13 cellular contexts compared by ENCODE assay signal in genomic region chr4:48203819-48204218, GRCh38.
DNase-seq lines count a peak whose midpoint lies in the region; ATAC-seq and TF ChIP-seq lines count a peak whose summit lies in the region.
"Had no signal": no experiment of that assay in that cellular context is flagged by ENCODE, and none has a peak within 500 bp of the region (broad histone marks: within the 10 kb centered on the region; RNA-seq: fewer than 3 reads in every experiment).

No MANE protein-coding gene starts in this region.

- H3K4me1 Mint-ChIP-seq in stimulated activated naive B cell treated with anti-CD40 and anti-IgM and Interleukin-4, amounts not matched to agents 10 μg/mL and 1 μg/mL and 100 μg/mL, for 72 hours = peaks cover 33 to 44% of the 10 kb centered on the region in 2 donors
- no peaks in the 10 kb centered on the region for H3K4me1 Mint-ChIP-seq in T-cell

- POLR2A ChIA-PET in T-cell (lab: Charles Lee) = no interaction called here

- H3K27ac Mint-ChIP-seq in stimulated activated naive B cell treated with anti-CD40 and anti-IgM and Interleukin-4, amounts not matched to agents 10 μg/mL and 1 μg/mL and 100 μg/mL, for 72 hours = peak overlapping the region; percentile 89
- H3K27ac Mint-ChIP-seq in T-cell = no peak overlapping the region
- H3K27ac Mint-ChIP-seq: endodermal cell; naive thymus-derived CD4-positive, alpha-beta T cell had no signal

- no peaks in the 10 kb centered on the region for H3K36me3 ChIP-seq in cardiac muscle cell

- CTCF ChIA-PET in T-cell (lab: Charles Lee) = no interaction called here

- TF ChIP-seq CTCF in cardiac muscle cell (IDR thresholded peaks at IDR 0.05; ENCODE audit: low read depth, low read length) = no peak

- peaks cover 1 to 6% of the 10 kb centered on the region in 2 donors for H3K9me3 Mint-ChIP-seq in stimulated activated naive B cell treated with anti-CD40 and anti-IgM and Interleukin-4, amounts not matched to agents 10 μg/mL and 1 μg/mL and 100 μg/mL, for 72 hours
- peaks cover 0 to 5% (median 0%) of the 10 kb centered on the region in 3 donors for H3K9me3 Mint-ChIP-seq in T-cell
- H3K9me3 Mint-ChIP-seq: endodermal cell had no signal

- H3K4me1 ChIP-seq in cardiac muscle cell (ENCODE audit: low read depth) = peaks cover 20% of the 10 kb centered on the region

- H3K27me3 ChIP-seq in cardiac muscle cell = no peaks in the 10 kb centered on the region

- peak overlapping the region in 1 of 2 donors; percentile 52 for H3K4me3 Mint-ChIP-seq in stimulated activated naive B cell treated with anti-CD40 and anti-IgM and Interleukin-4, amounts not matched to agents 10 μg/mL and 1 μg/mL and 100 μg/mL, for 72 hours
- H3K4me3 Mint-ChIP-seq in T-cell = no peak overlapping the region
- H3K4me3 Mint-ChIP-seq: endodermal cell; naive thymus-derived CD4-positive, alpha-beta T cell had no signal

- no peaks in the 10 kb centered on the region for H3K27me3 Mint-ChIP-seq in stimulated activated naive B cell treated with anti-CD40 and anti-IgM and Interleukin-4, amounts not matched to agents 10 μg/mL and 1 μg/mL and 100 μg/mL, for 72 hours
- H3K27me3 Mint-ChIP-seq in T-cell = peaks cover 8% of the 10 kb centered on the region in 2 donors

- no peaks in the 10 kb centered on the region for H3K9me3 ChIP-seq in cardiac muscle cell (ENCODE audit: low read depth)

- DNase-seq in cardiac muscle cell (ENCODE audit: low read depth in 1 of 2, low spot score in 1 of 2) = peak in 1 of 2 donors; percentile 31
- DNase-seq in cardiac septum (ENCODE audit: low spot score) = no peak
- DNase-seq in stimulated activated naive B cell treated with anti-CD40 and anti-IgM and Interleukin-4, amounts not matched to agents 10 μg/mL and 1 μg/mL and 100 μg/mL, for 72 hours = no peak
- DNase-seq in T-cell = no peak
- DNase-seq in EL = no peak
- no peak for DNase-seq in SKM-1 treated with dmso at 0.1 percent for 144 hours (lab: John Stamatoyannopoulos, UW; ENCODE audit: unreplicated experiment)
- DNase-seq: activated CD4-positive, alpha-beta T cell treated with anti-CD3 and anti-CD28 coated beads for 48 hours; endodermal cell; naive thymus-derived CD4-positive, alpha-beta T cell; NCI-H1694; stimulated activated naive CD4-positive, alpha-beta T cell treated with Interleukin-2 at 50 U/mL for 16 hours had no signal

- intact Hi-C loops in cardiac septum (cut with DNase I) = no loop called here

- ATAC-seq in HG02759 (IDR thresholded peaks at IDR 0.05; ENCODE audit: unreplicated experiment) (peak; percentile 25), HG03521 (IDR thresholded peaks at IDR 0.05; ENCODE audit: unreplicated experiment) (peak; percentile 28), T-cell (replicated peaks in 1 of 4) (no peak)
- no peak for ATAC-seq in stimulated activated naive B cell treated with anti-CD40 and anti-IgM and Interleukin-4, amounts not matched to agents 10 μg/mL and 1 μg/mL and 100 μg/mL, for 72 hours (replicated peaks)
- ATAC-seq: naive thymus-derived CD4-positive, alpha-beta T cell had no signal

- H3K27ac ChIP-seq in cardiac muscle cell = peak overlapping the region; percentile 72

- H3K36me3 Mint-ChIP-seq in stimulated activated naive B cell treated with anti-CD40 and anti-IgM and Interleukin-4, amounts not matched to agents 10 μg/mL and 1 μg/mL and 100 μg/mL, for 72 hours = peaks cover 6 to 30% of the 10 kb centered on the region in 2 donors
- peaks cover 15% of the 10 kb centered on the region for H3K36me3 Mint-ChIP-seq in T-cell

- H3K4me3 ChIP-seq in cardiac muscle cell = no peak overlapping the region

Comparison
In these comparisons a context has a peak if more than half of its experiments do, and no peak if none do; other contexts are left out.
1. ATAC-seq: peak in HG02759 (single experiment) and HG03521 (single experiment); none in stimulated activated naive B cell treated with anti-CD40 and anti-IgM and Interleukin-4, amounts not matched to agents 10 μg/mL and 1 μg/mL and 100 μg/mL, for 72 hours (0 of 2) and T-cell (0 of 4).